21 cellular contexts compared by ENCODE assay signal in genomic region chr17:26765860-26766709, GRCh38.
DNase-seq lines count a peak whose midpoint lies in the region; ATAC-seq, FAIRE-seq and TF ChIP-seq lines count a peak whose summit lies in the region.
"Had no signal": no experiment of that assay in that cellular context is flagged by ENCODE, and none has a peak within 500 bp of the region (broad histone marks: within the 10 kb centered on the region; RNA-seq: fewer than 3 reads in every experiment).

No MANE protein-coding gene starts in this region.

- no peaks in the 10 kb centered on the region for H3K9me3 ChIP-seq in SK-N-SH
- no peaks in the 10 kb centered on the region for H3K9me3 ChIP-seq in kidney (ENCODE audit: control insufficient read depth in 1 of 2, low read length in 2 of 2)
- no peaks in the 10 kb centered on the region for H3K9me3 ChIP-seq in aorta (ENCODE audit: control insufficient read depth, low read length)
- H3K9me3 ChIP-seq in CD4-positive, alpha-beta T cell (ENCODE audit: control insufficient read depth, low read length) = no peaks in the 10 kb centered on the region

- H3K4me3 ChIP-seq in SK-N-SH (ENCODE audit: low read depth in 2 of 2, low read length in 1 of 2) (no peak overlapping the region), kidney (ENCODE audit: low read length in 2 of 2) (no peak overlapping the region), aorta (ENCODE audit: low read length in 2 of 2) (no peak overlapping the region)
- H3K4me3 ChIP-seq: GM23248 had no signal

- H3K27ac ChIP-seq in SK-N-SH (ENCODE audit: low read depth in 2 of 2, low read length in 1 of 2) (no peak overlapping the region), kidney (ENCODE audit: low read depth in 2 of 2, low read length in 2 of 2) (no peak overlapping the region), aorta (ENCODE audit: low read depth in 1 of 2, low read length in 2 of 2) (no peak overlapping the region)
- no peak overlapping the region for H3K27ac ChIP-seq in CD4-positive, alpha-beta T cell (ENCODE audit: low read depth, low read length)
- H3K27ac ChIP-seq: 22Rv1, GM23248 had no signal

- TF ChIP-seq CTCF in SK-N-SH (IDR thresholded peaks at IDR 0.05) (no peak), kidney (IDR thresholded peaks at IDR 0.05; ENCODE audit: borderline replicate concordance, extremely low read depth, insufficient read depth) (no peak)
- TF ChIP-seq CTCF in CD4-positive, alpha-beta T cell (IDR thresholded peaks at IDR 0.05) = no peak

- H3K27me3 ChIP-seq in SK-N-SH (ENCODE audit: insufficient read depth) = no peaks in the 10 kb centered on the region
- peaks cover 0 to 2% of the 10 kb centered on the region in 2 donors for H3K27me3 ChIP-seq in aorta (ENCODE audit: control insufficient read depth in 1 of 2, insufficient read depth in 2 of 2, low read length in 1 of 2)
- H3K27me3 ChIP-seq in CD4-positive, alpha-beta T cell (ENCODE audit: control insufficient read depth, insufficient read depth, low read length) = no peaks in the 10 kb centered on the region

- no peak overlapping the region for H2AFZ ChIP-seq in SK-N-SH (ENCODE audit: low read depth)
- H2AFZ ChIP-seq: GM23248 had no signal

- TF ChIP-seq RAD21 in SK-N-SH (IDR thresholded peaks at IDR 0.05; ENCODE audit: low read length) = no peak

- intact Hi-C loops in kidney (cut with DNase I) = no loop called here
- intact Hi-C loops in aorta (cut with DNase I) = no loop called here
- intact Hi-C loops in CD4-positive, alpha-beta T cell (cut with DNase I, micrococcal nuclease) = no loop called here

- POLR2A ChIA-PET in SK-N-SH (lab: Yijun Ruan, JAX) = no interaction called here
- POLR2A ChIA-PET in CD4-positive, alpha-beta T cell (lab: Charles Lee) = no interaction called here

- H3K79me2 ChIP-seq in SK-N-SH (ENCODE audit: insufficient read depth) = no peaks in the 10 kb centered on the region

- H3K36me3 Mint-ChIP-seq in CD4-positive, alpha-beta T cell (ENCODE audit: low read depth) = no peaks in the 10 kb centered on the region
- peaks cover 3 to 8% of the 10 kb centered on the region in 2 donors for H3K36me3 Mint-ChIP-seq in activated T-cell treated with anti-CD3 and anti-CD28 coated beads, Interleukin-2, amount 50 U/mL, for 72 hours (ENCODE audit: insufficient read depth in 2 of 2)
- H3K36me3 Mint-ChIP-seq: CD4-positive, alpha-beta memory T cell had no signal

- H3K4me2 ChIP-seq in SK-N-SH = no peak overlapping the region

- 63% methylated on average over 103 of the region's 103 CpGs for WGBS in SK-N-SH (ENCODE audit: low lambda C conversion rate)
- 39 to 40% methylated on average over 72 to 103 of the region's 103 CpGs for WGBS in aorta, 2 donors

- no peak for ATAC-seq in SK-N-SH treated with all-trans-retinoic acid at 6 μM for 48 hours
- no peak for ATAC-seq in aorta (ENCODE audit: low FRiP score)
- ATAC-seq in CD4-positive, alpha-beta T cell (ENCODE audit: poor library complexity) = no peak
- no peak for ATAC-seq in activated T-cell treated with anti-CD3 and anti-CD28 coated beads, Interleukin-2, amount 50 U/mL, for 72 hours (replicated peaks in 1 of 2)
- no peak for ATAC-seq in HG02840 (IDR thresholded peaks at IDR 0.05; ENCODE audit: low FRiP score, unreplicated experiment)

- H3K9ac ChIP-seq in SK-N-SH (no peak overlapping the region), kidney (ENCODE audit: low read length in 2 of 2) (no peak overlapping the region)
- H3K9ac ChIP-seq: GM23248 had no signal

- FAIRE-seq in kidney (lab: Jason Lieb, UNC) = no peak
- FAIRE-seq: D721Med, G401.6, H54 had no signal

- CTCF ChIA-PET in SK-N-SH (lab: Yijun Ruan, JAX) = no interaction called here
- CTCF ChIA-PET in CD4-positive, alpha-beta T cell (lab: Charles Lee) = no interaction called here

- no peaks in the 10 kb centered on the region for H3K36me3 ChIP-seq in SK-N-SH (replicated peaks in 1 of 2; ENCODE audit: control insufficient read depth in 1 of 2, insufficient read depth in 2 of 2, low read length in 1 of 2)
- H3K36me3 ChIP-seq in kidney (ENCODE audit: control insufficient read depth in 1 of 2, insufficient read depth in 2 of 2, low read length in 2 of 2) = no peaks in the 10 kb centered on the region
- no peaks in the 10 kb centered on the region for H3K36me3 ChIP-seq in aorta (ENCODE audit: control insufficient read depth in 1 of 2, insufficient read depth in 2 of 2, low read length in 1 of 2)

- no peak overlapping the region for H3K27ac Mint-ChIP-seq in CD4-positive, alpha-beta T cell
- no peak overlapping the region for H3K27ac Mint-ChIP-seq in activated T-cell treated with anti-CD3 and anti-CD28 coated beads, Interleukin-2, amount 50 U/mL, for 72 hours
- H3K27ac Mint-ChIP-seq: B cell; CD4-positive, alpha-beta memory T cell had no signal

- H3K27me3 Mint-ChIP-seq in CD4-positive, alpha-beta T cell = peaks cover 25% of the 10 kb centered on the region
- H3K27me3 Mint-ChIP-seq in activated T-cell treated with anti-CD3 and anti-CD28 coated beads, Interleukin-2, amount 50 U/mL, for 72 hours (ENCODE audit: low read depth) = no peaks in the 10 kb centered on the region
- H3K27me3 Mint-ChIP-seq: B cell had no signal

- no peaks in the 10 kb centered on the region for H3K9me2 ChIP-seq in SK-N-SH

- no peaks in the 10 kb centered on the region for H4K20me1 ChIP-seq in SK-N-SH (ENCODE audit: insufficient read depth)

- peaks cover 11% of the 10 kb centered on the region for H3K9me3 Mint-ChIP-seq in CD4-positive, alpha-beta T cell
- H3K9me3 Mint-ChIP-seq in activated T-cell treated with anti-CD3 and anti-CD28 coated beads, Interleukin-2, amount 50 U/mL, for 72 hours = peaks cover 7 to 11% of the 10 kb centered on the region in 2 donors

- no peak overlapping the region for H3K4me3 Mint-ChIP-seq in CD4-positive, alpha-beta T cell
- H3K4me3 Mint-ChIP-seq in activated T-cell treated with anti-CD3 and anti-CD28 coated beads, Interleukin-2, amount 50 U/mL, for 72 hours = no peak overlapping the region
- H3K4me3 Mint-ChIP-seq: B cell; CD4-positive, alpha-beta memory T cell had no signal

- DNase-seq in SK-N-SH (peak; percentile 3), GM03348 (ENCODE audit: low spot score) (peak; percentile 2), kidney (peak; percentile 44), aorta (peak; percentile 29 to 63)
- no peak for DNase-seq in CD4-positive, alpha-beta T cell
- DNase-seq in activated T-cell treated with anti-CD3 and anti-CD28 coated beads, Interleukin-2, amount 50 U/mL, for 72 hours = no peak
- DNase-seq: C1 segment of cervical spinal cord; CD4-positive, alpha-beta memory T cell; DMS153; DMS79 treated with DMSO at 0.1 percent for 48 hours; EL; GM23248; IMR-90; KBM-7 had no signal

- no peak for TF ChIP-seq EP300 in SK-N-SH (IDR thresholded peaks at IDR 0.05; ENCODE audit: borderline replicate concordance in 1 of 2, low read depth in 1 of 2, low read length in 1 of 2)

- H3K4me1 Mint-ChIP-seq in CD4-positive, alpha-beta T cell (ENCODE audit: low read depth) = no peaks in the 10 kb centered on the region
- H3K4me1 Mint-ChIP-seq in activated T-cell treated with anti-CD3 and anti-CD28 coated beads, Interleukin-2, amount 50 U/mL, for 72 hours (ENCODE audit: low read depth) = no peaks in the 10 kb centered on the region
- H3K4me1 Mint-ChIP-seq: B cell had no signal

- H3K4me1 ChIP-seq in SK-N-SH (ENCODE audit: control insufficient read depth in 1 of 2, insufficient read depth in 2 of 2, low read depth in 1 of 2, low read length in 1 of 2) (no peaks in the 10 kb centered on the region), kidney (ENCODE audit: control insufficient read depth in 1 of 2, insufficient read depth in 1 of 2, low read depth in 1 of 2, low read length in 2 of 2) (no peaks in the 10 kb centered on the region), aorta (ENCODE audit: control insufficient read depth in 1 of 2, insufficient read depth in 2 of 2, low read length in 2 of 2) (no peaks in the 10 kb centered on the region)

- no peaks in the 10 kb centered on the region for H3F3A ChIP-seq in SK-N-SH (replicated peaks; ENCODE audit: insufficient read depth)

TF ChIP-seq in SK-N-SH, 30 proteins besides CTCF, POLR2A, EP300 and RAD21 (continues in another document):
- no peak for TF ChIP-seq RFX5 (IDR thresholded peaks at IDR 0.05; ENCODE audit: low read length)
- TF ChIP-seq, protein P1, sequence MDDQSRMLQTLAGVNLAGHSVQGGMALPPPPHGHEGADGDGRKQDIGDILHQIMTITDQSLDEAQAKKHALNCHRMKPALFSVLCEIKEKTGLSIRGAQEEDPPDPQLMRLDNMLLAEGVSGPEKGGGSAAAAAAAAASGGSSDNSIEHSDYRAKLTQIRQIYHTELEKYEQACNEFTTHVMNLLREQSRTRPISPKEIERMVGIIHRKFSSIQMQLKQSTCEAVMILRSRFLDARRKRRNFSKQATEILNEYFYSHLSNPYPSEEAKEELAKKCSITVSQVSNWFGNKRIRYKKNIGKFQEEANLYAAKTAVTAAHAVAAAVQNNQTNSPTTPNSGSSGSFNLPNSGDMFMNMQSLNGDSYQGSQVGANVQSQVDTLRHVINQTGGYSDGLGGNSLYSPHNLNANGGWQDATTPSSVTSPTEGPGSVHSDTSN (IDR thresholded peaks at IDR 0.05) = no peak

TF ChIP-seq in SK-N-SH treated with all-trans-retinoic acid at 6 μM for 48 hours, 23 proteins besides CTCF, POLR2A, EP300 and RAD21 (continues in another document):
- TF ChIP-seq GLIS3 (CRISPR knock-in tag; IDR thresholded peaks at IDR 0.05) = no peak
- no peak for TF ChIP-seq ISL1 (CRISPR knock-in tag; IDR thresholded peaks at IDR 0.05)
- no peak for TF ChIP-seq ZFP30 (CRISPR knock-in tag; IDR thresholded peaks at IDR 0.05)
- no peak for TF ChIP-seq ZNF565 (CRISPR knock-in tag; conservative IDR thresholded peaks at IDR 0.05; ENCODE audit: low read depth)
- TF ChIP-seq ZNF70 (CRISPR knock-in tag; IDR thresholded peaks at IDR 0.05) = no peak
- no peak for TF ChIP-seq SNAI2 (CRISPR knock-in tag; IDR thresholded peaks at IDR 0.05)
- TF ChIP-seq, protein P2, sequence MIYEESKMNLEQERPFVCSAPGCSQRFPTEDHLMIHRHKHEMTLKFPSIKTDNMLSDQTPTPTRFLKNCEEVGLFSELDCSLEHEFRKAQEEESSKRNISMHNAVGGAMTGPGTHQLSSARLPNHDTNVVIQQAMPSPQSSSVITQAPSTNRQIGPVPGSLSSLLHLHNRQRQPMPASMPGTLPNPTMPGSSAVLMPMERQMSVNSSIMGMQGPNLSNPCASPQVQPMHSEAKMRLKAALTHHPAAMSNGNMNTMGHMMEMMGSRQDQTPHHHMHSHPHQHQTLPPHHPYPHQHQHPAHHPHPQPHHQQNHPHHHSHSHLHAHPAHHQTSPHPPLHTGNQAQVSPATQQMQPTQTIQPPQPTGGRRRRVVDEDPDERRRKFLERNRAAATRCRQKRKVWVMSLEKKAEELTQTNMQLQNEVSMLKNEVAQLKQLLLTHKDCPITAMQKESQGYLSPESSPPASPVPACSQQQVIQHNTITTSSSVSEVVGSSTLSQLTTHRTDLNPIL (CRISPR knock-in tag; IDR thresholded peaks at IDR 0.05; ENCODE audit: low read depth) = no peak
- no peak for TF ChIP-seq ZNF8 (CRISPR knock-in tag; IDR thresholded peaks at IDR 0.05)

Comparison
In these comparisons a context has a peak if more than half of its experiments do, and no peak if none do; other contexts are left out.
1. DNase-seq: peak in SK-N-SH (single experiment), GM03348 (single experiment), kidney (single experiment) and aorta (2 of 2); none in CD4-positive, alpha-beta T cell (0 of 10) and activated T-cell treated with anti-CD3 and anti-CD28 coated beads, Interleukin-2, amount 50 U/mL, for 72 hours (0 of 2).